Comparison of ENCODE assay signal across 21 cellular contexts in the genomic region with DNA sequence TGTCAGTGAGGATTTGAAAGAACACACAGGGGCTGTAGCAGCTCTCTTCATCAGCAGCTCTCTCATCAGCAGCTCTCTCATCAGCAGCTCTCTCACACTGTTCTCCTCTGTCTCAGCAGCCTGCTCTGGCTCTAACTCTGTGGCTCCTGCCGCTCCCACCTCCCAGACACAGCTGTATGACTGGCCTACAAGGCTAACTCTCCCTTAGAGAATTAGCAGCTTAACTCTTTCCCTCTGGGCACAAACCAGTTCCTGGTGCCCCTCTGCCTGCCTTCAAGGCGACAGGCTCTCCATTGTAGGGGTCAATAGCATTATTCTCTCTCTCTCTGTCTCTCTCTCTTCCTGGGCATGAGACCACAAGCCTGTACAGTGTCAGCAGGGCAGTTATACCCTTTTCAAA.
"Had no signal": no experiment of that assay in that cellular context is flagged by ENCODE, and none has a peak within 500 bp of the region (broad histone marks: within the 10 kb centered on the region; RNA-seq: fewer than 3 reads in every experiment).

No MANE protein-coding gene starts in this region.

- H3K4me3 ChIP-seq: coronary artery, gastroesophageal sphincter, heart left ventricle, tibial artery had no signal

- H3K9ac ChIP-seq: parathyroid adenoma had no signal

- H3K4me1 ChIP-seq: gastroesophageal sphincter, heart left ventricle, parathyroid adenoma, tibial artery had no signal

- H3K79me2 ChIP-seq: parathyroid adenoma had no signal

- H3K27me3 ChIP-seq: gastroesophageal sphincter, heart left ventricle, tibial artery had no signal

- H3K36me3 ChIP-seq: gastroesophageal sphincter, heart left ventricle, tibial artery, WERI-Rb-1 had no signal

- ATAC-seq: activated CD8-positive, alpha-beta memory T cell treated with anti-CD3 and anti-CD28 coated beads, Interleukin-2, amount 10 ng/mL, durations not matched to agents 7 days and 5 days; activated CD8-positive, alpha-beta T cell treated with anti-CD3 and anti-CD28 coated beads for 36 hours; gastroesophageal sphincter; heart left ventricle; left colon had no signal

- H3K9me3 ChIP-seq: gastroesophageal sphincter, heart left ventricle, tibial artery had no signal

- H3K27ac ChIP-seq: coronary artery, epithelial cell of prostate, gastroesophageal sphincter, heart left ventricle, parathyroid adenoma, tibial artery, WERI-Rb-1 had no signal

- H2AFZ ChIP-seq: parathyroid adenoma had no signal

- DNase-seq: activated CD4-positive, alpha-beta T cell treated with anti-CD3 and anti-CD28 coated beads, Interleukin-2, amount 10 ng/mL, durations not matched to agents 7 days and 5 days; activated CD4-positive, CD25-positive, alpha-beta regulatory T cell treated with anti-CD3 and anti-CD28 coated beads, Interleukin-2, amount 50 U/mL, for 72 hours; activated CD8-positive, alpha-beta memory T cell treated with anti-CD3 and anti-CD28 coated beads, Interleukin-2, amount 10 ng/mL, durations not matched to agents 7 days and 5 days; activated CD8-positive, alpha-beta T cell treated with anti-CD3 and anti-CD28 coated beads for 36 hours; activated effector memory CD4-positive, alpha-beta T cell treated with anti-CD3 and anti-CD28 coated beads, Interleukin-2, amount 50 U/mL, for 16 hours; activated naive CD4-positive, alpha-beta T cell treated with anti-CD3 and anti-CD28 coated beads, Interleukin-2, amount 10 ng/mL, durations not matched to agents 7 days and 5 days; activated T-cell treated with anti-CD3 and anti-CD28 coated beads for 4 hours; amygdala; cerebellar nuclear complex; heart left ventricle; left colon; naive B cell; nucleus accumbens; stimulated activated CD4-positive, alpha-beta T cell treated with anti-CD3 and anti-CD28 coated beads, Interleukin-2, amount 100 ng/mL, for 48 hours; stimulated activated CD8-positive, alpha-beta memory T cell treated with anti-CD3 and anti-CD28 coated beads, Interleukin-4, amount 100 ng/mL, for 48 hours; tibial artery; WERI-Rb-1 had no signal
